In genomic region chr11:129819237-129819636, GRCh38 we compare ENCODE assay signal across 29 cellular contexts. TPM values are rescaled to one million over a fixed set of nuclear protein-coding genes. Genes with fewer than 3 reads are reported as not detected.
"Had no signal": no experiment of that assay in that cellular context is flagged by ENCODE, and none has a peak within 500 bp of the region (broad histone marks: within the 10 kb centered on the region; RNA-seq: fewer than 3 reads in every experiment).

No MANE protein-coding gene starts in this region.

- H3K4me1 ChIP-seq: parathyroid adenoma, psoas muscle, testis, upper lobe of right lung, vagina had no signal

- H2AFZ ChIP-seq: parathyroid adenoma had no signal

- H3K36me3 ChIP-seq: gastroesophageal sphincter, sigmoid colon, tibial nerve, upper lobe of right lung, vagina had no signal

- H3K27me3 ChIP-seq: testis, upper lobe of right lung had no signal

- H3K27ac ChIP-seq: gastroesophageal sphincter, parathyroid adenoma, psoas muscle, sigmoid colon, testis, tibial nerve, upper lobe of right lung, vagina had no signal

- H3K9ac ChIP-seq: parathyroid adenoma had no signal

- ATAC-seq: gastroesophageal sphincter; left cardiac atrium; left ventricle myocardium superior; psoas muscle; stimulated activated naive B cell treated with anti-CD40 and anti-IgM and Interleukin-4, amounts not matched to agents 10 μg/mL and 1 μg/mL and 100 μg/mL, for 72 hours; stimulated activated naive CD8-positive, alpha-beta T cell treated with anti-CD3 and anti-CD28 coated beads, Interleukin-15, amount 100 ng/mL, for 72 hours; upper lobe of right lung had no signal

- H3K79me2 ChIP-seq: parathyroid adenoma had no signal

- DNase-seq: cortex of kidney; effector memory CD4-positive, alpha-beta T cell; glutamatergic neuron; immature natural killer cell; kidney; left cardiac atrium; left ventricle myocardium superior; mesenchymal stem cell; midbrain; naive B cell; nephron progenitor cell; psoas muscle; retina; sigmoid colon; stimulated activated CD4-positive, alpha-beta T cell treated with anti-CD3 and anti-CD28 coated beads, Interleukin-2, amount 100 ng/mL, for 24 hours; stimulated activated CD4-positive, alpha-beta T cell treated with anti-CD3 and anti-CD28 coated beads, Interleukin-4, amount 100 ng/mL, for 4 hours; stimulated activated naive B cell treated with anti-CD40 and anti-IgM and Interleukin-4, amounts not matched to agents 10 μg/mL and 1 μg/mL and 100 μg/mL, for 72 hours; stimulated activated naive CD8-positive, alpha-beta T cell treated with anti-CD3 and anti-CD28 coated beads, Interleukin-15, amount 100 ng/mL, for 72 hours; testis; upper lobe of right lung had no signal

- H3K9me3 ChIP-seq: gastroesophageal sphincter, psoas muscle, sigmoid colon, testis, upper lobe of right lung, vagina had no signal

- H3K9me3 Mint-ChIP-seq: stimulated activated naive CD8-positive, alpha-beta T cell treated with anti-CD3 and anti-CD28 coated beads, Interleukin-15, amount 100 ng/mL, for 72 hours had no signal

- H3K4me3 Mint-ChIP-seq: immature natural killer cell; naive B cell; nephron progenitor cell; stimulated activated naive B cell treated with anti-CD40 and anti-IgM and Interleukin-4, amounts not matched to agents 10 μg/mL and 1 μg/mL and 100 μg/mL, for 72 hours; stimulated activated naive CD8-positive, alpha-beta T cell treated with anti-CD3 and anti-CD28 coated beads, Interleukin-15, amount 100 ng/mL, for 72 hours had no signal

- H3K4me3 ChIP-seq: gastroesophageal sphincter, lung, psoas muscle, sigmoid colon, skin epidermis, testis, tibial nerve, upper lobe of right lung, vagina had no signal

- FAIRE-seq: endometrium, kidney had no signal

- H3K27ac Mint-ChIP-seq: immature natural killer cell; naive B cell; nephron progenitor cell; stimulated activated naive B cell treated with anti-CD40 and anti-IgM and Interleukin-4, amounts not matched to agents 10 μg/mL and 1 μg/mL and 100 μg/mL, for 72 hours; stimulated activated naive CD8-positive, alpha-beta T cell treated with anti-CD3 and anti-CD28 coated beads, Interleukin-15, amount 100 ng/mL, for 72 hours had no signal

RNA-seq across cellular contexts. Expression of gene TMEM45B, which starts 3.6 kb away (rescaled TPM):
- total RNA-seq: fibroblast of villous mesenchyme, left cardiac atrium, psoas muscle, subcutaneous adipose tissue, tibial nerve had no signal
